In the genomic region with DNA sequence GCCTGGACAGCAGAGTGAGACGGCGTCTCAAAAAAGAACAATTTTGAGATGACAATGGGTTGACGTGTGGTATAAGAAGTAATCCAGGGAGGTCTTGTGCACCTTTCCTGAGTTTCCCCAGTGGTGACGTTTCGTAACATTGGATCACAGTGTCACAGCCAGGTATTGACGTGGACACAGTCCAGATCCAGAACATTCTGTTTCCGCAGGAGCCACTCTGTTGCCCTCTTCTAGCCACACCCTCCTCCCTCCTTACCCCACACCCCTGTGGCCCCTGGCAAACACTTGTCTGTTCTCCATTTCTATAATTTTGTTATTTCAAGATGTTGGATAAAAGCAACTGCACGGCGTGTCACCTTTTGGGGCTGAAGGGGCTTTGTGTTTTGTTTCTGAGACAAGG, we compare ENCODE assay signal across 17 cellular contexts. TPM values are rescaled to one million over a fixed set of nuclear protein-coding genes. Genes with fewer than 3 reads are reported as not detected.
DNase-seq lines count a peak whose midpoint lies in the region; ATAC-seq, FAIRE-seq and TF ChIP-seq lines count a peak whose summit lies in the region.
"Had no signal": no experiment of that assay in that cellular context is flagged by ENCODE, and none has a peak within 500 bp of the region (broad histone marks: within the 10 kb centered on the region; RNA-seq: fewer than 3 reads in every experiment).

No MANE protein-coding gene starts in this region.

- H3K9ac ChIP-seq in astrocyte (ENCODE audit: low read length) (peak overlapping the region; percentile 53), liver (ENCODE audit: low read depth in 1 of 2, low read length in 2 of 2) (no peak overlapping the region), smooth muscle cell (ENCODE audit: low read depth) (no peak overlapping the region)

- H2AFZ ChIP-seq in ACC112 (ENCODE audit: low read length, unreplicated experiment): peak overlapping the region; percentile 72
- no peak overlapping the region for H2AFZ ChIP-seq in astrocyte (ENCODE audit: low read depth, low read length)
- H2AFZ ChIP-seq in smooth muscle cell (ENCODE audit: low read depth): no peak overlapping the region

- TF ChIP-seq RAD21 in liver (IDR thresholded peaks at IDR 0.05): no peak

- no peaks in the 10 kb centered on the region for H3K9me3 ChIP-seq in astrocyte (ENCODE audit: insufficient read depth, low read depth, low read length)
- H3K9me3 ChIP-seq in liver (ENCODE audit: control insufficient read depth in 4 of 4, low read length in 3 of 4): no peaks in the 10 kb centered on the region
- H3K9me3 ChIP-seq in smooth muscle cell (replicated peaks; ENCODE audit: low read depth): no peaks in the 10 kb centered on the region

- H3K27me3 ChIP-seq in ACC112 (ENCODE audit: insufficient read depth, low read length) (no peaks in the 10 kb centered on the region), astrocyte (ENCODE audit: insufficient read depth, low read length) (no peaks in the 10 kb centered on the region), liver (ENCODE audit: control insufficient read depth in 4 of 4, insufficient read depth in 4 of 4, low read length in 3 of 4) (no peaks in the 10 kb centered on the region), smooth muscle cell (ENCODE audit: low read depth) (no peaks in the 10 kb centered on the region)

- no peaks in the 10 kb centered on the region for H4K20me1 ChIP-seq in astrocyte (ENCODE audit: insufficient read depth, low read length)
- no peaks in the 10 kb centered on the region for H4K20me1 ChIP-seq in smooth muscle cell (ENCODE audit: low read depth)

- FAIRE-seq in astrocyte (lab: Jason Lieb, UNC): no peak
- FAIRE-seq: endometrium, G401.6, GM12891 had no signal

- H3K36me3 ChIP-seq in ACC112 (ENCODE audit: insufficient read depth, low read length) (no peaks in the 10 kb centered on the region), astrocyte (ENCODE audit: insufficient read depth, low read length) (no peaks in the 10 kb centered on the region), liver (ENCODE audit: control insufficient read depth in 4 of 4, insufficient read depth in 3 of 4, low read depth in 1 of 4, low read length in 3 of 4) (no peaks in the 10 kb centered on the region), smooth muscle cell (ENCODE audit: low read depth) (no peaks in the 10 kb centered on the region)

- peaks cover 29% of the 10 kb centered on the region for H3K4me1 Mint-ChIP-seq in astrocyte (ENCODE audit: low read depth, unreplicated experiment)
- peaks cover 8% of the 10 kb centered on the region for H3K4me1 Mint-ChIP-seq in activated CD4-positive, alpha-beta T cell treated with anti-CD3 and anti-CD28 coated beads, Interleukin-2, amount 10 ng/mL, durations not matched to agents 24 days and 14 days

- H3K4me2 ChIP-seq in astrocyte (ENCODE audit: low read length) (peak overlapping the region; percentile 76), smooth muscle cell (peak overlapping the region; percentile 37)

- no peak overlapping the region; the same call in 1 of the 2 replicates for H3K4me3 ChIP-seq in ACC112 (ENCODE audit: low read depth, low read length)
- no peak overlapping the region for H3K4me3 ChIP-seq in astrocyte (ENCODE audit: insufficient read depth, low read depth, low read length)
- H3K4me3 ChIP-seq in liver (ENCODE audit: low read depth in 1 of 3, low read length in 3 of 3): no peak overlapping the region
- no peak overlapping the region for H3K4me3 ChIP-seq in smooth muscle cell

- no peaks in the 10 kb centered on the region for H3K36me3 Mint-ChIP-seq in astrocyte (ENCODE audit: low read depth, unreplicated experiment)
- no peaks in the 10 kb centered on the region for H3K36me3 Mint-ChIP-seq in activated CD4-positive, alpha-beta T cell treated with anti-CD3 and anti-CD28 coated beads, Interleukin-2, amount 10 ng/mL, durations not matched to agents 24 days and 14 days (ENCODE audit: low read depth)
- H3K36me3 Mint-ChIP-seq: type B pancreatic cell had no signal

- peak overlapping the region; percentile 91 for H3K27ac Mint-ChIP-seq in astrocyte (ENCODE audit: unreplicated experiment)
- H3K27ac Mint-ChIP-seq in activated CD4-positive, alpha-beta T cell treated with anti-CD3 and anti-CD28 coated beads, Interleukin-2, amount 10 ng/mL, durations not matched to agents 24 days and 14 days: no peak overlapping the region
- H3K27ac Mint-ChIP-seq: activated CD8-positive, alpha-beta T cell treated with anti-CD3 and anti-CD28 coated beads for 36 hours had no signal

- H3K27ac ChIP-seq in ACC112 (ENCODE audit: low read depth, low read length): peak overlapping the region; percentile 93
- peak overlapping the region; percentile 88 for H3K27ac ChIP-seq in astrocyte (ENCODE audit: low read depth, low read length)
- H3K27ac ChIP-seq in liver (ENCODE audit: low read depth in 1 of 2, low read length in 2 of 2): peak overlapping the region; percentile 80 to 81
- H3K27ac ChIP-seq in smooth muscle cell (ENCODE audit: low read depth): peak overlapping the region; percentile 88

- H3K4me1 ChIP-seq in ACC112 (ENCODE audit: control insufficient read depth, insufficient read depth, low read length, unreplicated experiment) (peaks cover 24% of the 10 kb centered on the region), astrocyte (ENCODE audit: insufficient read depth, low read length) (peaks cover 23% of the 10 kb centered on the region), liver (ENCODE audit: control insufficient read depth in 4 of 4, insufficient read depth in 4 of 4, low read length in 3 of 4) (peaks cover 0 to 11% (median under 1%) of the 10 kb centered on the region in 4 donors), smooth muscle cell (ENCODE audit: low read depth) (peaks cover 6% of the 10 kb centered on the region)

- DNase-seq in astrocyte (ENCODE audit: low read depth) (no peak), smooth muscle cell (lab: John Stamatoyannopoulos, UW; ENCODE audit: unreplicated experiment) (no peak), NCI-H1930 (lab: John Stamatoyannopoulos, UW) (no peak)
- DNase-seq in activated CD4-positive, alpha-beta T cell treated with anti-CD3 and anti-CD28 coated beads, Interleukin-2, amount 10 ng/mL, durations not matched to agents 24 days and 14 days: no peak
- DNase-seq: activated CD8-positive, alpha-beta T cell treated with anti-CD3 and anti-CD28 coated beads for 36 hours; NCI-H2081; stimulated activated CD4-positive, alpha-beta T cell treated with anti-CD3 and anti-CD28 coated beads, Interleukin-1b, Interleukin-23, amount 100 ng/mL, for 48 hours had no signal

- peaks cover 4% of the 10 kb centered on the region for H3K27me3 Mint-ChIP-seq in astrocyte (ENCODE audit: low read depth, unreplicated experiment)
- H3K27me3 Mint-ChIP-seq in activated CD4-positive, alpha-beta T cell treated with anti-CD3 and anti-CD28 coated beads, Interleukin-2, amount 10 ng/mL, durations not matched to agents 24 days and 14 days: peaks cover 3% of the 10 kb centered on the region
- H3K27me3 Mint-ChIP-seq: activated CD8-positive, alpha-beta T cell treated with anti-CD3 and anti-CD28 coated beads for 36 hours; central memory CD8-positive, alpha-beta T cell; type B pancreatic cell had no signal

- no peak for TF ChIP-seq CTCF in astrocyte (IDR thresholded peaks at IDR 0.05; ENCODE audit: insufficient read depth, low read depth, low read length)
- no peak for TF ChIP-seq CTCF in liver (IDR thresholded peaks at IDR 0.05; ENCODE audit: low read depth, low read length, missing input control)
- TF ChIP-seq CTCF in smooth muscle cell (IDR thresholded peaks at IDR 0.05; ENCODE audit: borderline replicate concordance, insufficient read depth, poor library complexity, severe bottlenecking): no peak

- H3F3A ChIP-seq in smooth muscle cell (ENCODE audit: low read depth): peaks cover 23% of the 10 kb centered on the region

- H3K79me2 ChIP-seq in ACC112 (ENCODE audit: control insufficient read depth, insufficient read depth, low read length, unreplicated experiment) (peaks cover 4% of the 10 kb centered on the region), astrocyte (ENCODE audit: insufficient read depth, low read length) (no peaks in the 10 kb centered on the region), smooth muscle cell (ENCODE audit: low read depth) (no peaks in the 10 kb centered on the region)

- peak overlapping the region; percentile 14 for H3K4me3 Mint-ChIP-seq in astrocyte (ENCODE audit: unreplicated experiment)
- H3K4me3 Mint-ChIP-seq in activated CD4-positive, alpha-beta T cell treated with anti-CD3 and anti-CD28 coated beads, Interleukin-2, amount 10 ng/mL, durations not matched to agents 24 days and 14 days: no peak overlapping the region
- H3K4me3 Mint-ChIP-seq: activated CD8-positive, alpha-beta T cell treated with anti-CD3 and anti-CD28 coated beads for 36 hours; central memory CD8-positive, alpha-beta T cell; type B pancreatic cell had no signal

- ATAC-seq in GM21360 (IDR thresholded peaks at IDR 0.05; ENCODE audit: unreplicated experiment) (no peak), esophagus mucosa (no peak)
- ATAC-seq: activated CD8-positive, alpha-beta T cell treated with anti-CD3 and anti-CD28 coated beads for 36 hours; HCT116 had no signal

- H3K9me3 Mint-ChIP-seq in astrocyte (ENCODE audit: unreplicated experiment): no peaks in the 10 kb centered on the region
- no peaks in the 10 kb centered on the region for H3K9me3 Mint-ChIP-seq in activated CD4-positive, alpha-beta T cell treated with anti-CD3 and anti-CD28 coated beads, Interleukin-2, amount 10 ng/mL, durations not matched to agents 24 days and 14 days
- H3K9me3 Mint-ChIP-seq: activated CD8-positive, alpha-beta T cell treated with anti-CD3 and anti-CD28 coated beads for 36 hours; central memory CD8-positive, alpha-beta T cell; type B pancreatic cell had no signal

- 68% methylated on average over 9 of the region's 9 CpGs for WGBS in liver
- WGBS in smooth muscle cell (ENCODE audit: low lambda C conversion rate): 88% methylated on average over 9 of the region's 9 CpGs

- intact Hi-C loops in activated CD4-positive, alpha-beta T cell treated with anti-CD3 and anti-CD28 coated beads, Interleukin-2, amount 10 ng/mL, durations not matched to agents 24 days and 14 days (cut with micrococcal nuclease): no loop called here

TF ChIP-seq in liver, 16 proteins besides CTCF, POLR2A, EP300 and RAD21 (continues in another document):
- TF ChIP-seq EGR1 (IDR thresholded peaks at IDR 0.05; ENCODE audit: low read depth in 2 of 2) (no peak), RXRA (IDR thresholded peaks at IDR 0.05) (peak; percentile 49 to 63), SP1 (IDR thresholded peaks at IDR 0.05) (peak; percentile 77), HNF4A (conservative IDR thresholded peaks at IDR 0.05) (peak; percentile 66 to 76), JUND (IDR thresholded peaks at IDR 0.05) (no peak)
- TF ChIP-seq, protein P1, sequence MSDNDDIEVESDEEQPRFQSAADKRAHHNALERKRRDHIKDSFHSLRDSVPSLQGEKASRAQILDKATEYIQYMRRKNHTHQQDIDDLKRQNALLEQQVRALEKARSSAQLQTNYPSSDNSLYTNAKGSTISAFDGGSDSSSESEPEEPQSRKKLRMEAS (IDR thresholded peaks at IDR 0.05): no peak

RNA-seq across cellular contexts. Expression of gene TRAPPC10, which starts 6.5 kb away (rescaled TPM):
- 42.3 and 45.7 TPM in 2 replicates for total RNA-seq in astrocyte
- total RNA-seq in liver: 10 to 100 TPM; 16.6 to 24.9 TPM
- polyA plus RNA-seq in liver: 1 to 10 TPM; 4.9 to 7.2 TPM
- 16.9 and 24.6 TPM in 2 replicates for total RNA-seq in smooth muscle cell
- polyA plus RNA-seq in smooth muscle cell: 7.9 and 12.3 TPM in 2 replicates
- 69.6 and 75.0 TPM in 2 replicates for total RNA-seq in activated CD4-positive, alpha-beta T cell treated with anti-CD3 and anti-CD28 coated beads, Interleukin-2, amount 10 ng/mL, durations not matched to agents 24 days and 14 days
- 20.2 TPM for total RNA-seq in esophagus mucosa
